20 cellular contexts compared by ENCODE assay signal in genomic region chr11:3622521-3622920, GRCh38. TPM values are rescaled to one million over a fixed set of nuclear protein-coding genes. Genes with fewer than 3 reads are reported as not detected.
DNase-seq lines count a peak whose midpoint lies in the region; ATAC-seq and TF ChIP-seq lines count a peak whose summit lies in the region.
"Had no signal": no experiment of that assay in that cellular context is flagged by ENCODE, and none has a peak within 500 bp of the region (broad histone marks: within the 10 kb centered on the region; RNA-seq: fewer than 3 reads in every experiment).

No MANE protein-coding gene starts in this region.

- TF ChIP-seq EP300 in stomach (IDR thresholded peaks at IDR 0.05): no peak

- ATAC-seq in HG03460 (IDR thresholded peaks at IDR 0.05; ENCODE audit: unreplicated experiment) (no peak), SK-N-SH treated with all-trans-retinoic acid at 6 μM for 48 hours (no peak)
- ATAC-seq: A549, K562 had no signal

- H3K36me3 ChIP-seq in right atrium auricular region (no peaks in the 10 kb centered on the region), spleen (no peaks in the 10 kb centered on the region), stomach (no peaks in the 10 kb centered on the region)
- H3K36me3 ChIP-seq: HAP-1 had no signal

- H3K4me3 ChIP-seq in right atrium auricular region: no peak overlapping the region
- no peak overlapping the region for H3K4me3 ChIP-seq in spleen
- no peak overlapping the region for H3K4me3 ChIP-seq in stomach
- H3K4me3 ChIP-seq: A549, GM23248, HAP-1, K562 had no signal

- no peak for TF ChIP-seq CTCF in right atrium auricular region (IDR thresholded peaks at IDR 0.05)
- TF ChIP-seq CTCF in spleen (IDR thresholded peaks at IDR 0.05 in 8 of 11, conservative IDR thresholded peaks at IDR 0.05 in 3 of 11): no peak
- TF ChIP-seq CTCF in stomach (IDR thresholded peaks at IDR 0.05): no peak

- no peaks in the 10 kb centered on the region for H3K9me3 ChIP-seq in right atrium auricular region
- no peaks in the 10 kb centered on the region for H3K9me3 ChIP-seq in spleen
- no peaks in the 10 kb centered on the region for H3K9me3 ChIP-seq in stomach
- H3K9me3 ChIP-seq: A549, HAP-1 had no signal

- 55 to 77% (median 68%) methylated on average over 4 of the region's 4 CpGs for WGBS in spleen, 5 donors
- WGBS in stomach, 5 donors: 67 to 73% (median 72%) methylated on average over 4 of the region's 4 CpGs

- DNase-seq in cardiac septum (ENCODE audit: low spot score) (peak; percentile 70), right atrium auricular region (ENCODE audit: low spot score) (no peak), mesenteric fat pad (ENCODE audit: low spot score) (peak; percentile 24), spleen (peak; percentile 54), stomach (no peak)
- DNase-seq: CD4-positive, alpha-beta T cell; DMS153; DMS79; GM23248; IMR-90 had no signal

- no peak overlapping the region for H3K27ac ChIP-seq in right atrium auricular region
- no peak overlapping the region for H3K27ac ChIP-seq in spleen
- no peak overlapping the region for H3K27ac ChIP-seq in stomach
- H3K27ac ChIP-seq: 22Rv1, A549, C4-2B, GM23248 had no signal

- intact Hi-C loops in cardiac septum (cut with DNase I) (no loop called here), spleen (cut with DNase I; ENCODE audit: low total_unique reads) (no loop called here), stomach (cut with DNase I; ENCODE audit: low total_unique reads) (no loop called here)

- H3K4me1 ChIP-seq in right atrium auricular region: no peaks in the 10 kb centered on the region
- H3K4me1 ChIP-seq in spleen: peaks cover 0 to 7% (median 0%) of the 10 kb centered on the region in 6 donors
- no peaks in the 10 kb centered on the region for H3K4me1 ChIP-seq in stomach
- H3K4me1 ChIP-seq: A549, HAP-1 had no signal

- no peak for TF ChIP-seq POLR2A in spleen (IDR thresholded peaks at IDR 0.05)
- TF ChIP-seq POLR2A in stomach (IDR thresholded peaks at IDR 0.05): no peak

- H3K27me3 ChIP-seq in right atrium auricular region (no peaks in the 10 kb centered on the region), spleen (replicated peaks in 1 of 7) (no peaks in the 10 kb centered on the region), stomach (no peaks in the 10 kb centered on the region)

TF ChIP-seq in SK-N-SH treated with all-trans-retinoic acid at 6 μM for 48 hours, 23 proteins besides CTCF, POLR2A, EP300 and RAD21:
- TF ChIP-seq ZNF565 (CRISPR knock-in tag; conservative IDR thresholded peaks at IDR 0.05; ENCODE audit: low read depth): no peak
- TF ChIP-seq ARNTL (CRISPR knock-in tag; IDR thresholded peaks at IDR 0.05; ENCODE audit: borderline replicate concordance, low read depth): no peak
- no peak for TF ChIP-seq PPARA (CRISPR knock-in tag; IDR thresholded peaks at IDR 0.05; ENCODE audit: borderline replicate concordance)
- no peak for TF ChIP-seq BACH2 (CRISPR knock-in tag; IDR thresholded peaks at IDR 0.05; ENCODE audit: borderline replicate concordance)
- TF ChIP-seq CREB5 (CRISPR knock-in tag; IDR thresholded peaks at IDR 0.05; ENCODE audit: low read depth): no peak
- no peak for TF ChIP-seq ZFP3 (CRISPR knock-in tag; IDR thresholded peaks at IDR 0.05)
- TF ChIP-seq ESRRG (CRISPR knock-in tag; IDR thresholded peaks at IDR 0.05): no peak
- TF ChIP-seq PATZ1 (CRISPR knock-in tag; IDR thresholded peaks at IDR 0.05; ENCODE audit: borderline replicate concordance): no peak
- TF ChIP-seq ZNF8 (CRISPR knock-in tag; IDR thresholded peaks at IDR 0.05): no peak
- no peak for TF ChIP-seq GLIS3 (CRISPR knock-in tag; IDR thresholded peaks at IDR 0.05)
- TF ChIP-seq ZNF70 (CRISPR knock-in tag; IDR thresholded peaks at IDR 0.05): no peak
- TF ChIP-seq TSHZ2 (CRISPR knock-in tag; IDR thresholded peaks at IDR 0.05): no peak
- TF ChIP-seq POU6F1 (CRISPR knock-in tag; IDR thresholded peaks at IDR 0.05; ENCODE audit: borderline replicate concordance, low read depth): no peak
- no peak for TF ChIP-seq ISL1 (CRISPR knock-in tag; IDR thresholded peaks at IDR 0.05)
- no peak for TF ChIP-seq OSR1 (CRISPR knock-in tag; IDR thresholded peaks at IDR 0.05)
- no peak for TF ChIP-seq SNAI2 (CRISPR knock-in tag; IDR thresholded peaks at IDR 0.05)

RNA-seq across cellular contexts. Expression of gene ART5, which starts 19.3 kb away (rescaled TPM):
- total RNA-seq in cardiac septum (1.4 TPM), right atrium auricular region (1 to 10 TPM in 1 of 2 donors, under 1 TPM in 1; 0.86 to 1.1 TPM), mesenteric fat pad (not detected), spleen (not detected), stomach (not detected)
- polyA plus RNA-seq in spleen (not detected), stomach (under 1 TPM in 2 of 3 donors, not detected in 1; 0.45 to 0.62 TPM)
- total RNA-seq: CD4-positive, alpha-beta T cell; GM23248; IMR-90 had no signal
- polyA plus RNA-seq: IMR-90 had no signal

RNA-seq across cellular contexts. Expression of gene ART1, which starts 22.4 kb away (rescaled TPM):
- 1.3 TPM for total RNA-seq in cardiac septum
- not detected for total RNA-seq in right atrium auricular region
- not detected for total RNA-seq in mesenteric fat pad
- not detected for total RNA-seq in spleen
- not detected for polyA plus RNA-seq in spleen
- not detected for total RNA-seq in stomach
- not detected for polyA plus RNA-seq in stomach
- total RNA-seq: CD4-positive, alpha-beta T cell; Daoy; GM23248; H4; IMR-90; K562 had no signal
- polyA plus RNA-seq: A549, BJ, GM23248, IMR-90, K562 had no signal

RNA-seq across cellular contexts. Expression of gene CHRNA10, which starts 48.7 kb away (rescaled TPM):
- 0.89 TPM for total RNA-seq in cardiac septum
- total RNA-seq in right atrium auricular region: 1 to 10 TPM in 1 of 2 donors, not detected in 1; 1.0 TPM
- 1.3 TPM for total RNA-seq in mesenteric fat pad
- 1 to 10 TPM; 1.5 to 5.0 (median 2.9) TPM for total RNA-seq in spleen
- 1 to 10 TPM in 2 of 3 donors, under 1 TPM in 1; 0.85 to 1.8 (median 1.7) TPM for polyA plus RNA-seq in spleen
- 10 to 100 TPM in 1 of 5 donors, 1 to 10 TPM in 2, under 1 TPM in 1, not detected in 1; 0.18 to 22.6 (median 1.4) TPM for total RNA-seq in stomach
- polyA plus RNA-seq in stomach: 1 to 10 TPM in 1 of 3 donors, under 1 TPM in 1, not detected in 1; 0.56 to 1.2 TPM

Comparison
In these comparisons a context has a peak if more than half of its experiments do, and no peak if none do; other contexts are left out.
1. DNase-seq: peak in cardiac septum (single experiment), mesenteric fat pad (single experiment) and spleen (single experiment); none in right atrium auricular region (single experiment) and stomach (single experiment).